Comparison of ENCODE assay signal across 1 cellular context in the genomic region with DNA sequence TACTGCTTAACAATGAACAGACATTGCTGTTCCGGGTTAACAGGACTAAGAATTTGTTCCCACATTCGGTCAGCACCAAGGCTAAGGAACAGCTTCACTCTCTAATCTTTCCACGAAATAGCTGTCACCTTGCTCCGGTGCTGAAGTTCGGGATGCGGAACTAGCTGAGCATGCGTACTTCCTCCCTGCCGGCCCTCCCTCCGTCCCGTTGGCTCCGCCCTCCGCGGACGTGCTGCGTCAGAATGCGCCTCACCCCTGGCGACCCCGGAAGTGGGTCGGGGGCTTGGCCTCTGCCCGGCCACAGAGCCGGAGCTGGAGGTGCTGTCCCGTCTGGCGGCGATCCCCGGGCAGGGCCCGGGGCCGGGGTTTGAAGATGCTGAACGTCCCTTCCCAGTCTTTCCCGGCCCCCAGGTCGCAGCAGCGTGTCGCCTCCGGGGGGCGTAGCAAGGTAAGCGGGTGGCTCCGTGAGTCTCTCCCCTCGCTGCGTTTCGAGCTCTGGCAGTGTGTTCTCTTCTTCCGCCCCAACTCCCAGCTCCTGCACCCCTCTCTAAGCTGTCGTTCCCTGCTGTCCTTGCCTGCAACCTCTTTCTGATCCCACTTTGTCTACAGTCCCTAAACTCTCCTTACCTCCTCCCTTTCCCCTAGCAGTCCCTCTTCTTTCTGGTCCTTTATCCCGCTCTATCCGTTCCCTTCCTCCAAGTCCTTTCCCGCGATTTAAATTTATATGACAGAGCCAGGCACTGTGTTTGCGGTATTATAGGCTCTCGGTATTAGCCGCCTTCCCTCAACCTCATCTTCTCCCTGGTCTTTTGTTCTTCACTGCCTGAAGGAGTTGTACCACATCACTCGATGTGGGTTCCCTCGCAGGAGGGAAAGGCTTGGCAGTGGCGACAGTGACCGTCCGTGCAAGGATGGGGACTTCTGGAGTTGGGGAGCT.
TF ChIP-seq lines count a peak whose summit lies in the region.

Gene CYB5R4, plus strand, starts transcription at position 280 of the 937 bp plus-strand sequence. Its CDS starts 94 bp downstream, at position 374.

TF ChIP-seq in HepG2, 621 proteins besides CTCF, POLR2A, EP300 and RAD21 (continued from another document and continues in another):
- TF ChIP-seq, protein P1, sequence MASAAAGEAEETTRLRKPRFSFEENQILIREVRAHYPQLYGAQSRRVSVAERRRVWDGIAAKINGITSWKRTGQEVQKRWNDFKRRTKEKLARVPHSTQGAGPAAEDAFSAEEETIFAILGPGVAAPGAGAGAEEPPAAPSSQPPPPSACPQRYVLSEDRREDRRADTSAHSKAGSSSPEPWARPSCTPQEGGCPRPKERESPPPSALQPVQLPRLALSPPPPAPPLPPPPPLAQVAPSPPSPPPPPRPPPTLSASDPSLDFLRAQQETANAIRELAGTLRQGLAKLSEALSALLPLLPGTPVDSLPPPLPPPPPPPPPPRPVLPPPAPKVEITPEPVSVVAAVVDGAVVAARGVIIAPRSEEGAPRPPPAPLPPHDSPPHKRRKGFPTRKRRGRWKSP (CRISPR knock-in tag; IDR thresholded peaks at IDR 0.05) = peak; percentile 64; the same call in 1 of the 2 replicates
- no peak for TF ChIP-seq RAD51 (IDR thresholded peaks at IDR 0.05; ENCODE audit: borderline replicate concordance)
- no peak for TF ChIP-seq FIP1L1 (IDR thresholded peaks at IDR 0.05; ENCODE audit: borderline replicate concordance, insufficient read depth, low read depth, low read length)
- peak; percentile 85 for TF ChIP-seq ARNT2 (CRISPR knock-in tag; IDR thresholded peaks at IDR 0.05; ENCODE audit: low read depth)
- TF ChIP-seq, protein P2, sequence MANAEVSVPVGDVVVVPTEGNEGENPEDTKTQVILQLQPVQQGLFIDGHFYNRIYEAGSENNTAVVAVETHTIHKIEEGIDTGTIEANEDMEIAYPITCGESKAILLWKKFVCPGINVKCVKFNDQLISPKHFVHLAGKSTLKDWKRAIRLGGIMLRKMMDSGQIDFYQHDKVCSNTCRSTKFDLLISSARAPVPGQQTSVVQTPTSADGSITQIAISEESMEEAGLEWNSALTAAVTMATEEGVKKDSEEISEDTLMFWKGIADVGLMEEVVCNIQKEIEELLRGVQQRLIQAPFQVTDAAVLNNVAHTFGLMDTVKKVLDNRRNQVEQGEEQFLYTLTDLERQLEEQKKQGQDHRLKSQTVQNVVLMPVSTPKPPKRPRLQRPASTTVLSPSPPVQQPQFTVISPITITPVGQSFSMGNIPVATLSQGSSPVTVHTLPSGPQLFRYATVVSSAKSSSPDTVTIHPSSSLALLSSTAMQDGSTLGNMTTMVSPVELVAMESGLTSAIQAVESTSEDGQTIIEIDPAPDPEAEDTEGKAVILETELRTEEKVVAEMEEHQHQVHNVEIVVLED (CRISPR knock-in tag; IDR thresholded peaks at IDR 0.05; ENCODE audit: borderline replicate concordance) = peak; percentile 99
- TF ChIP-seq FOXJ3 (CRISPR knock-in tag; IDR thresholded peaks at IDR 0.05; ENCODE audit: borderline replicate concordance) = peak; percentile 81
- TF ChIP-seq ZHX2 (IDR thresholded peaks at IDR 0.05; ENCODE audit: low read depth) = 0 out of 2 replicates have a peak, but pooled peaks have one; percentile 57
- peak; percentile 98; the same call in 1 of the 2 replicates for TF ChIP-seq ZHX2 (CRISPR knock-in tag; IDR thresholded peaks at IDR 0.05; ENCODE audit: borderline replicate concordance)
- TF ChIP-seq, protein P3, sequence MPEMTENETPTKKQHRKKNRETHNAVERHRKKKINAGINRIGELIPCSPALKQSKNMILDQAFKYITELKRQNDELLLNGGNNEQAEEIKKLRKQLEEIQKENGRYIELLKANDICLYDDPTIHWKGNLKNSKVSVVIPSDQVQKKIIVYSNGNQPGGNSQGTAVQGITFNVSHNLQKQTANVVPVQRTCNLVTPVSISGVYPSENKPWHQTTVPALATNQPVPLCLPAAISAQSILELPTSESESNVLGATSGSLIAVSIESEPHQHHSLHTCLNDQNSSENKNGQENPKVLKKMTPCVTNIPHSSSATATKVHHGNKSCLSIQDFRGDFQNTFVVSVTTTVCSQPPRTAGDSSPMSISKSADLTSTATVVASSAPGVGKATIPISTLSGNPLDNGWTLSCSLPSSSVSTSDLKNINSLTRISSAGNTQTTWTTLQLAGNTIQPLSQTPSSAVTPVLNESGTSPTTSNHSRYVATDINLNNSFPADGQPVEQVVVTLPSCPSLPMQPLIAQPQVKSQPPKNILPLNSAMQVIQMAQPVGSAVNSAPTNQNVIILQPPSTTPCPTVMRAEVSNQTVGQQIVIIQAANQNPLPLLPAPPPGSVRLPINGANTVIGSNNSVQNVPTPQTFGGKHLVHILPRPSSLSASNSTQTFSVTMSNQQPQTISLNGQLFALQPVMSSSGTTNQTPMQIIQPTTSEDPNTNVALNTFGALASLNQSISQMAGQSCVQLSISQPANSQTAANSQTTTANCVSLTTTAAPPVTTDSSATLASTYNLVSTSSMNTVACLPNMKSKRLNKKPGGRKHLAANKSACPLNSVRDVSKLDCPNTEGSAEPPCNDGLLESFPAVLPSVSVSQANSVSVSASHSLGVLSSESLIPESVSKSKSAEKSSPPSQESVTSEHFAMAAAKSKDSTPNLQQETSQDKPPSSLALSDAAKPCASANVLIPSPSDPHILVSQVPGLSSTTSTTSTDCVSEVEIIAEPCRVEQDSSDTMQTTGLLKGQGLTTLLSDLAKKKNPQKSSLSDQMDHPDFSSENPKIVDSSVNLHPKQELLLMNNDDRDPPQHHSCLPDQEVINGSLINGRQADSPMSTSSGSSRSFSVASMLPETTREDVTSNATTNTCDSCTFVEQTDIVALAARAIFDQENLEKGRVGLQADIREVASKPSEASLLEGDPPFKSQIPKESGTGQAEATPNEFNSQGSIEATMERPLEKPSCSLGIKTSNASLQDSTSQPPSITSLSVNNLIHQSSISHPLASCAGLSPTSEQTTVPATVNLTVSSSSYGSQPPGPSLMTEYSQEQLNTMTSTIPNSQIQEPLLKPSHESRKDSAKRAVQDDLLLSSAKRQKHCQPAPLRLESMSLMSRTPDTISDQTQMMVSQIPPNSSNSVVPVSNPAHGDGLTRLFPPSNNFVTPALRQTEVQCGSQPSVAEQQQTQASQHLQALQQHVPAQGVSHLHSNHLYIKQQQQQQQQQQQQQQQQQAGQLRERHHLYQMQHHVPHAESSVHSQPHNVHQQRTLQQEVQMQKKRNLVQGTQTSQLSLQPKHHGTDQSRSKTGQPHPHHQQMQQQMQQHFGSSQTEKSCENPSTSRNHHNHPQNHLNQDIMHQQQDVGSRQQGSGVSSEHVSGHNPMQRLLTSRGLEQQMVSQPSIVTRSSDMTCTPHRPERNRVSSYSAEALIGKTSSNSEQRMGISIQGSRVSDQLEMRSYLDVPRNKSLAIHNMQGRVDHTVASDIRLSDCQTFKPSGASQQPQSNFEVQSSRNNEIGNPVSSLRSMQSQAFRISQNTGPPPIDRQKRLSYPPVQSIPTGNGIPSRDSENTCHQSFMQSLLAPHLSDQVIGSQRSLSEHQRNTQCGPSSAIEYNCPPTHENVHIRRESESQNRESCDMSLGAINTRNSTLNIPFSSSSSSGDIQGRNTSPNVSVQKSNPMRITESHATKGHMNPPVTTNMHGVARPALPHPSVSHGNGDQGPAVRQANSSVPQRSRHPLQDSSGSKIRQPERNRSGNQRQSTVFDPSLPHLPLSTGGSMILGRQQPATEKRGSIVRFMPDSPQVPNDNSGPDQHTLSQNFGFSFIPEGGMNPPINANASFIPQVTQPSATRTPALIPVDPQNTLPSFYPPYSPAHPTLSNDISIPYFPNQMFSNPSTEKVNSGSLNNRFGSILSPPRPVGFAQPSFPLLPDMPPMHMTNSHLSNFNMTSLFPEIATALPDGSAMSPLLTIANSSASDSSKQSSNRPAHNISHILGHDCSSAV (CRISPR knock-in tag; IDR thresholded peaks at IDR 0.05; ENCODE audit: borderline replicate concordance) = no peak
- peak; percentile 84; the same call in 1 of the 2 replicates for TF ChIP-seq ZFP82 (CRISPR knock-in tag; IDR thresholded peaks at IDR 0.05; ENCODE audit: borderline replicate concordance)
- TF ChIP-seq, protein P4, sequence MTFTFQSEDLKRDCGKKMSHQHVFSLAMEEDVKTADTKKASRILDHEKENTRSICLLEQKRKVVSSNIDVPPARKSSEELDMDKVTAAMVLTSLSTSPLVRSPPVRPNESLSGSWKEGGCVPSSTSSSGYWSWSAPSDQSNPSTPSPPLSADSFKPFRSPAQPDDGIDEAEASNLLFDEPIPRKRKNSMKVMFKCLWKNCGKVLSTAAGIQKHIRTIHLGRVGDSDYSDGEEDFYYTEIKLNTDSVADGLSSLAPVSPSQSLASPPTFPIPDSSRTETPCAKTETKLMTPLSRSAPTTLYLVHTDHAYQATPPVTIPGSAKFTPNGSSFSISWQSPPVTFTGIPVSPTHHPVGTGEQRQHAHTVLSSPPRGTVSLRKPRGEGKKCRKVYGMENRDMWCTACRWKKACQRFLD (CRISPR knock-in tag; IDR thresholded peaks at IDR 0.05; ENCODE audit: borderline replicate concordance) = 0 out of 2 replicates have a peak, but pooled peaks have one; percentile 54
- peak; percentile 41; the same call in 1 of the 2 replicates for TF ChIP-seq ZNF224 (CRISPR knock-in tag; IDR thresholded peaks at IDR 0.05)
- TF ChIP-seq BCL3 (CRISPR knock-in tag; IDR thresholded peaks at IDR 0.05) = peak; percentile 86
- TF ChIP-seq ZNF597 (CRISPR knock-in tag; IDR thresholded peaks at IDR 0.05) = no peak
- peak; percentile 55; the same call in 1 of the 2 replicates for TF ChIP-seq ZNF619 (CRISPR knock-in tag; IDR thresholded peaks at IDR 0.05)
- TF ChIP-seq MLLT10 (CRISPR knock-in tag; IDR thresholded peaks at IDR 0.05) = 0 out of 2 replicates have a peak, but pooled peaks have one; percentile 69
- TF ChIP-seq ZKSCAN1 (IDR thresholded peaks at IDR 0.05; ENCODE audit: low read length) = no peak
- peak; percentile 88 for TF ChIP-seq TCF7 (IDR thresholded peaks at IDR 0.05; ENCODE audit: low read depth)
- peak; percentile 83; the same call in 1 of the 2 replicates for TF ChIP-seq CENPT (CRISPR knock-in tag; IDR thresholded peaks at IDR 0.05; ENCODE audit: low read depth)
- peak; percentile 92 for TF ChIP-seq ZNF589 (CRISPR knock-in tag; conservative IDR thresholded peaks at IDR 0.05)
- TF ChIP-seq, protein P5, sequence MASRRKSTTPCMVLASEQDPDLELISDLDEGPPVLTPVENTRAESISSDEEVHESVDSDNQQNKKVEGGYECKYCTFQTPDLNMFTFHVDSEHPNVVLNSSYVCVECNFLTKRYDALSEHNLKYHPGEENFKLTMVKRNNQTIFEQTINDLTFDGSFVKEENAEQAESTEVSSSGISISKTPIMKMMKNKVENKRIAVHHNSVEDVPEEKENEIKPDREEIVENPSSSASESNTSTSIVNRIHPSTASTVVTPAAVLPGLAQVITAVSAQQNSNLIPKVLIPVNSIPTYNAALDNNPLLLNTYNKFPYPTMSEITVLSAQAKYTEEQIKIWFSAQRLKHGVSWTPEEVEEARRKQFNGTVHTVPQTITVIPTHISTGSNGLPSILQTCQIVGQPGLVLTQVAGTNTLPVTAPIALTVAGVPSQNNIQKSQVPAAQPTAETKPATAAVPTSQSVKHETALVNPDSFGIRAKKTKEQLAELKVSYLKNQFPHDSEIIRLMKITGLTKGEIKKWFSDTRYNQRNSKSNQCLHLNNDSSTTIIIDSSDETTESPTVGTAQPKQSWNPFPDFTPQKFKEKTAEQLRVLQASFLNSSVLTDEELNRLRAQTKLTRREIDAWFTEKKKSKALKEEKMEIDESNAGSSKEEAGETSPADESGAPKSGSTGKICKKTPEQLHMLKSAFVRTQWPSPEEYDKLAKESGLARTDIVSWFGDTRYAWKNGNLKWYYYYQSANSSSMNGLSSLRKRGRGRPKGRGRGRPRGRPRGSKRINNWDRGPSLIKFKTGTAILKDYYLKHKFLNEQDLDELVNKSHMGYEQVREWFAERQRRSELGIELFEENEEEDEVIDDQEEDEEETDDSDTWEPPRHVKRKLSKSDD (CRISPR knock-in tag; IDR thresholded peaks at IDR 0.05; ENCODE audit: low read depth) = peak; percentile 91
